In the genomic region with DNA sequence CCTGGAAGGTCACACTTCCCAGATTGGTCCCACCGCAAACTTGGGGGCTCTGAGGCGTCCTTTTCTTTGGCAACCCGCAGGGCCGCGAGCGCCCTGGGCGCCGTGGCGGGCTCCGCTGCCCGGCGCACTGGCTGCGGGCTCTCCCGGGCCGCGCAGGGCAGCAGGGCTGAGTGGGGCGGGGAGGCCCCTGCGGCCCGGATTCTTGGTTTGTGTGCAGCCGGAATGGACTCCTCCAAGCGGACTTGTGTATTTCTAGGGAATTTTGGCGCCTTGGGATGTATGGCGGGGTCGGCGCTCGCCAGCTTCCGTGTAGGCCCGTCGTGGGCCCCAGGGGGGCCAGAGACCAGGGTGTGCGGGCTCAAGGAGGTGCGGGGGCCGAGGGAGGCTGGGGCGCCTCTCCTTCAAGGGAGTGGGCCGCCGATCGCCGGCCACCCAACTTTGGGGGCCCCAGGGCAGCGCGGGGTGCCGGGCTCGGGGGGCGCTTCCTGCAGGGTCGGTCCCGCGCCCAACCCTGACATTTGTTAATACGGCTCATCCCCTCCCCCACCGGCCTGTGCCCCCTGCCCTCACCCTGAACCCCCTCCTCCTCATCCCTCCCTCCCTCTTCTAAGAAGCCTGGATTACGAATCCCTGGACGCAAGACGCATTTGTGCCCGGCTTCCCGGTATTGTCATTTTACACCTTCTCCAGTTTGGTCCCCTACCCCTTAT, we compare ENCODE assay signal across 8 cellular contexts. TPM values are rescaled to one million over a fixed set of nuclear protein-coding genes. Genes with fewer than 3 reads are reported as not detected.
DNase-seq lines count a peak whose midpoint lies in the region; ATAC-seq and TF ChIP-seq lines count a peak whose summit lies in the region.

No MANE protein-coding gene starts in this region.

- peaks cover under 1% of the 10 kb centered on the region for H3K9me1 ChIP-seq in IMR-90 (ENCODE audit: insufficient read depth, low read length)

- peak; percentile 38 for DNase-seq in IMR-90
- DNase-seq in breast epithelium (ENCODE audit: low spot score in 2 of 2), result no peak
- peak; percentile 33 to 82 for DNase-seq in left lung
- no peak for DNase-seq in thoracic aorta (ENCODE audit: low spot score)
- no peak for DNase-seq in DMS153 (lab: John Stamatoyannopoulos, UW)

- intact Hi-C loops in IMR-90 (cut with micrococcal nuclease), result loop anchor here (1.0 to 10.0 kb wide), 4 partner anchors 106 to 352 kb away; no protein-coding TSS in a partner anchor
- intact Hi-C loops in breast epithelium (cut with DNase I; ENCODE audit: low total_unique reads), result no loop called here
- intact Hi-C loops in left lung (cut with DNase I), result loop anchor here in 1 of 2 donors (10.0 kb wide), 2 partner anchors 92 to 172 kb away; no protein-coding TSS in a partner anchor

- peak overlapping the region; percentile 98 for H3K23ac ChIP-seq in IMR-90 (ENCODE audit: low read depth, low read length)

- H2AK5ac ChIP-seq in IMR-90 (ENCODE audit: low read depth, low read length), result peak overlapping the region; percentile 49; the same call in 1 of the 2 replicates

- POLR2A ChIA-PET in IMR-90 (lab: Charles Lee; ENCODE audit: unreplicated experiment), result no interaction called here

- H2AFZ ChIP-seq in ACC112 (ENCODE audit: low read length, unreplicated experiment), result no peak overlapping the region
- H2AFZ ChIP-seq in IMR-90 (replicated peaks; ENCODE audit: low read length, poor library complexity), result peak overlapping the region; percentile 87

- H2BK15ac ChIP-seq in IMR-90 (ENCODE audit: low read depth, low read length), result peak overlapping the region; percentile 80; the same call in 1 of the 3 replicates

- CTCF ChIA-PET in IMR-90 (lab: Yijun Ruan, JAX), result no interaction called here

- H3K4me1 ChIP-seq in ACC112 (ENCODE audit: control insufficient read depth, insufficient read depth, low read length, unreplicated experiment) (peaks cover 26% of the 10 kb centered on the region), IMR-90 (ENCODE audit: control insufficient read depth, insufficient read depth, low read length) (peaks cover 8% of the 10 kb centered on the region), breast epithelium (peaks cover 0 to 12% of the 10 kb centered on the region in 2 donors), left lung (peaks cover 8 to 55% of the 10 kb centered on the region in 2 donors), thoracic aorta (ENCODE audit: control insufficient read depth in 1 of 2, low read depth in 2 of 2) (peaks cover 28 to 51% of the 10 kb centered on the region in 2 donors)

- peak overlapping the region; percentile 96 for H4K91ac ChIP-seq in IMR-90 (ENCODE audit: insufficient read depth, low read depth, low read length)

- H2BK120ac ChIP-seq in IMR-90 (ENCODE audit: low read depth, low read length), result peak overlapping the region; percentile 91

- peak overlapping the region; percentile 98 for H3K14ac ChIP-seq in IMR-90 (replicated peaks; ENCODE audit: low read depth, low read length)

- H3K36me3 ChIP-seq in ACC112 (ENCODE audit: insufficient read depth, low read length), result no peaks in the 10 kb centered on the region
- H3K36me3 ChIP-seq in IMR-90 (ENCODE audit: control insufficient read depth, insufficient read depth, low read length), result no peaks in the 10 kb centered on the region
- H3K36me3 ChIP-seq in breast epithelium, result no peaks in the 10 kb centered on the region
- H3K36me3 ChIP-seq in left lung, result no peaks in the 10 kb centered on the region
- no peaks in the 10 kb centered on the region for H3K36me3 ChIP-seq in thoracic aorta

- H3K27ac ChIP-seq in ACC112 (ENCODE audit: low read depth, low read length) (peak overlapping the region; percentile 78), IMR-90 (ENCODE audit: insufficient read depth, low read length) (peak overlapping the region; percentile 100), breast epithelium (peak overlapping the region; percentile 97 to 99), left lung (peak overlapping the region; percentile 90 to 96), thoracic aorta (peak overlapping the region; percentile 81 to 88)

- WGBS in IMR-90 (ENCODE audit: extremely low coverage in 2 of 2, insufficient read length in 1 of 2), 2 experiments, result 0% methylated on average over 6 of the region's 52 CpGs; no CpG with 5 or more reads in 1 of the 2 experiments

- H4K20me1 ChIP-seq in IMR-90 (ENCODE audit: insufficient read depth, low read length), result peaks cover 9% of the 10 kb centered on the region; the same call in 1 of the 2 replicates

- peak overlapping the region; percentile 92 for H3K4me2 ChIP-seq in IMR-90 (ENCODE audit: low read depth, low read length)

- H3K18ac ChIP-seq in IMR-90 (ENCODE audit: low read depth, low read length), result peak overlapping the region; percentile 97

- TF ChIP-seq CTCF in IMR-90 (conservative IDR thresholded peaks at IDR 0.05; ENCODE audit: low read depth, low read length), result no peak
- no peak for TF ChIP-seq CTCF in breast epithelium (IDR thresholded peaks at IDR 0.05)
- no peak for TF ChIP-seq CTCF in left lung (IDR thresholded peaks at IDR 0.05)
- TF ChIP-seq CTCF in thoracic aorta (IDR thresholded peaks at IDR 0.05), result no peak

- peak overlapping the region; percentile 97 for H3K4ac ChIP-seq in IMR-90 (ENCODE audit: low read depth, low read length)

- H3K9me3 ChIP-seq in IMR-90 (ENCODE audit: control insufficient read depth, insufficient read depth, low read length) (no peaks in the 10 kb centered on the region), breast epithelium (no peaks in the 10 kb centered on the region), left lung (no peaks in the 10 kb centered on the region), thoracic aorta (no peaks in the 10 kb centered on the region)

- peak overlapping the region; percentile 89 to 93 for H4K8ac ChIP-seq in IMR-90 (ENCODE audit: low read depth in 2 of 2, low read length in 2 of 2)

- peak overlapping the region; percentile 97 for H4K5ac ChIP-seq in IMR-90 (ENCODE audit: low read depth, low read length)

- peaks cover 66% of the 10 kb centered on the region for H3K79me2 ChIP-seq in ACC112 (ENCODE audit: control insufficient read depth, insufficient read depth, low read length, unreplicated experiment)

- peak overlapping the region; percentile 84 for H3K4me3 ChIP-seq in ACC112 (ENCODE audit: low read depth, low read length)
- peak overlapping the region; percentile 90 for H3K4me3 ChIP-seq in IMR-90 (ENCODE audit: insufficient read depth, low read depth, low read length)
- H3K4me3 ChIP-seq in breast epithelium, result peak overlapping the region; percentile 78 to 86 (median 79)
- peak overlapping the region; percentile 73 to 85 for H3K4me3 ChIP-seq in left lung
- H3K4me3 ChIP-seq in thoracic aorta, result peak overlapping the region; percentile 88

- TF ChIP-seq POLR2A in IMR-90 (IDR thresholded peaks at IDR 0.05; ENCODE audit: low read depth, low read length) (no peak), breast epithelium (IDR thresholded peaks at IDR 0.05) (no peak)

- H3K9ac ChIP-seq in IMR-90 (ENCODE audit: low read depth, low read length), result peak overlapping the region; percentile 99

- peaks cover 1 to 22% of the 10 kb centered on the region in 2 experiments for H3K79me1 ChIP-seq in IMR-90 (ENCODE audit: low read depth in 1 of 2, low read length in 2 of 2)

- in situ Hi-C loops in IMR-90 (cut with MboI; ENCODE audit: low sequenced_read_pairs), result no loop called here

- H3K27me3 ChIP-seq in ACC112 (ENCODE audit: insufficient read depth, low read length) (no peaks in the 10 kb centered on the region), IMR-90 (ENCODE audit: control insufficient read depth, insufficient read depth, low read length) (no peaks in the 10 kb centered on the region), breast epithelium (no peaks in the 10 kb centered on the region), left lung (peaks cover 0 to 9% of the 10 kb centered on the region in 2 donors), thoracic aorta (replicated peaks; ENCODE audit: insufficient read depth) (no peaks in the 10 kb centered on the region)

- peak overlapping the region; percentile 98 for H2AK9ac ChIP-seq in IMR-90 (replicated peaks; ENCODE audit: low read depth, low read length, poor library complexity)

- no peak overlapping the region; the same call in none of the 2 replicates for H2BK20ac ChIP-seq in IMR-90 (ENCODE audit: low read depth, low read length)

- H2BK5ac ChIP-seq in IMR-90 (ENCODE audit: low read depth, low read length, poor library complexity, severe bottlenecking), result peak overlapping the region; percentile 71

- BruUV-seq in IMR-90 (replicated peaks; lab: Mats Ljungman, UMichigan), result no TSS peak

- dilution Hi-C loops in IMR-90 (cut with HindIII; ENCODE audit: low sequenced_read_pairs, unreplicated experiment), result no loop called here

- peak overlapping the region; percentile 96; the same call in 1 of the 2 replicates for H3K56ac ChIP-seq in IMR-90 (ENCODE audit: extremely low read depth, insufficient read depth, low read length)

- peak; percentile 15 for ATAC-seq in IMR-90 (ENCODE audit: low read depth)
- ATAC-seq in left lung, result peak; percentile 41
- no peak for ATAC-seq in thoracic aorta (ENCODE audit: insufficient number of reproducible peaks, low FRiP score, low read depth)
- no peak for ATAC-seq in GM19395 (IDR thresholded peaks at IDR 0.05; ENCODE audit: unreplicated experiment)
- ATAC-seq in GM18519 (IDR thresholded peaks at IDR 0.05; ENCODE audit: low FRiP score, unreplicated experiment), result no peak

- no peak for TF ChIP-seq RAD21 in IMR-90 (IDR thresholded peaks at IDR 0.05; ENCODE audit: low read length)

TF ChIP-seq in IMR-90, 13 proteins besides CTCF, POLR2A, EP300 and RAD21 (continues in another document):
- TF ChIP-seq CEBPB (IDR thresholded peaks at IDR 0.05; ENCODE audit: low read depth, low read length) (no peak), NFE2L2 (IDR thresholded peaks at IDR 0.05; ENCODE audit: low read depth, low read length) (no peak), RFX5 (IDR thresholded peaks at IDR 0.05; ENCODE audit: low read depth, low read length) (no peak), MAZ (IDR thresholded peaks at IDR 0.05; ENCODE audit: borderline replicate concordance, low read depth, low read length) (no peak), FOS (IDR thresholded peaks at IDR 0.05; ENCODE audit: low read depth, low read length) (no peak), BHLHE40 (IDR thresholded peaks at IDR 0.05; ENCODE audit: low read depth, low read length) (no peak)
- TF ChIP-seq, protein P1, sequence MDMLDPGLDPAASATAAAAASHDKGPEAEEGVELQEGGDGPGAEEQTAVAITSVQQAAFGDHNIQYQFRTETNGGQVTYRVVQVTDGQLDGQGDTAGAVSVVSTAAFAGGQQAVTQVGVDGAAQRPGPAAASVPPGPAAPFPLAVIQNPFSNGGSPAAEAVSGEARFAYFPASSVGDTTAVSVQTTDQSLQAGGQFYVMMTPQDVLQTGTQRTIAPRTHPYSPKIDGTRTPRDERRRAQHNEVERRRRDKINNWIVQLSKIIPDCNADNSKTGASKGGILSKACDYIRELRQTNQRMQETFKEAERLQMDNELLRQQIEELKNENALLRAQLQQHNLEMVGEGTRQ (IDR thresholded peaks at IDR 0.05; ENCODE audit: low read depth, low read length), result no peak

RNA-seq across cellular contexts. Expression of a gene that starts 2.4 kb away (rescaled TPM):
- total RNA-seq in IMR-90 (2012; rRNA removed) (1.3 and 1.7 TPM in 2 replicates), breast epithelium (10 to 100 TPM; 33.1 to 44.2 (median 34.1) TPM), left lung (10 to 100 TPM; 25.1 to 27.7 TPM), thoracic aorta (10 to 100 TPM; 21.4 to 50.5 TPM)
- polyA plus RNA-seq in IMR-90 (2012; rRNA removed), result 12.2 and 16.6 TPM in 2 replicates
- 9.2 and 13.9 TPM in 2 replicates for polyA plus RNA-seq in IMR-90 (2012; cell fraction: cytosol; rRNA removed)
- 39.1 and 40.0 TPM in 2 replicates for polyA plus RNA-seq in IMR-90 (2012; cell fraction: nucleus; rRNA removed; ENCODE audit: low replicate concordance)

Comparison
In these comparisons a context has a peak if more than half of its experiments do, and no peak if none do; other contexts are left out.
1. ATAC-seq: peak in IMR-90 (single experiment) and left lung (single experiment); none in thoracic aorta (single experiment), GM19395 (single experiment) and GM18519 (single experiment).
2. DNase-seq: peak in IMR-90 (single experiment) and left lung (2 of 2); none in breast epithelium (0 of 2), thoracic aorta (single experiment) and DMS153 (single experiment).
3. Peak in every context shown above with its lines, with median percentiles within 50 percentile points of each other: H3K27ac ChIP-seq and H3K4me3 ChIP-seq.